Comparison of ENCODE assay signal across 8 cellular contexts in genomic region chr2:161166538-161167409, GRCh38. TPM values are rescaled to one million over a fixed set of nuclear protein-coding genes. Genes with fewer than 3 reads are reported as not detected.
A peak's percentile ranks its signal among the peaks of the same experiment; 100 is the strongest.
DNase-seq lines count a peak whose midpoint lies in the region; ATAC-seq, FAIRE-seq and TF ChIP-seq lines count a peak whose summit lies in the region.

No MANE protein-coding gene starts in this region.

- no TSS peak for BruUV-seq in HCT116 (replicated peaks; lab: Mats Ljungman, UMichigan)
- BruUV-seq in GM12878 (replicated peaks; lab: Mats Ljungman, UMichigan) = no TSS peak

- peaks cover 98% of the 10 kb centered on the region for H3K79me2 ChIP-seq in HCT116 (ENCODE audit: insufficient read depth, low read length)
- peaks cover 85% of the 10 kb centered on the region for H3K79me2 ChIP-seq in GM12878 (ENCODE audit: control insufficient read depth, insufficient read depth, low read length)

- peak; percentile 91 to 96 for TF ChIP-seq EP300 in GM12878 (IDR thresholded peaks at IDR 0.05; ENCODE audit: borderline replicate concordance in 1 of 2, control insufficient read depth in 1 of 2, low read depth in 2 of 2, low read length in 2 of 2)

- H3K27me3 ChIP-seq in HCT116 (ENCODE audit: insufficient read depth, low read length) = no peaks in the 10 kb centered on the region
- H3K27me3 ChIP-seq in GM12878 (replicated peaks in 1 of 2; ENCODE audit: control insufficient read depth in 2 of 2, insufficient read depth in 2 of 2, low read length in 1 of 2) = no peaks in the 10 kb centered on the region
- no peaks in the 10 kb centered on the region for H3K27me3 ChIP-seq in esophagus squamous epithelium
- H3K27me3 ChIP-seq in thyroid gland = no peaks in the 10 kb centered on the region

- intact Hi-C loops in HCT116 (cut with micrococcal nuclease) (no loop called here), GM12878 (cut with micrococcal nuclease; ENCODE audit: unreplicated experiment) (loop anchor here (1.0 to 10.0 kb wide), 8 partner anchors 64 to 1272 kb away; partner anchors contain the start of genes IFIH1 and PSMD14), esophagus squamous epithelium (cut with DNase I) (no loop called here), thyroid gland (cut with DNase I) (no loop called here)

- ATAC-seq in HCT116 (peak; percentile 89), GM12878 (peak; percentile 77)

- peak overlapping the region in 1 of 2 experiments; percentile 18; a peak in 1 of 4 replicates for H3K4me3 ChIP-seq in HCT116 (replicated peaks in 1 of 2; ENCODE audit: low read depth in 1 of 2, low read length in 2 of 2)
- peak overlapping the region; percentile 35; the same call in 1 of the 2 replicates for H3K4me3 ChIP-seq in GM12878
- no peak overlapping the region for H3K4me3 ChIP-seq in esophagus squamous epithelium
- H3K4me3 ChIP-seq in thyroid gland (replicated peaks in 1 of 3) = no peak overlapping the region

- H3K36me3 ChIP-seq in HCT116 (ENCODE audit: control insufficient read depth in 1 of 2, insufficient read depth in 2 of 2, low read length in 2 of 2) (peaks cover 12 to 15% of the 10 kb centered on the region in 2 experiments; a peak in 3 of 4 replicates), GM12878 (ENCODE audit: control insufficient read depth in 2 of 2, insufficient read depth in 2 of 2, low read length in 1 of 2) (peaks cover 0 to 12% of the 10 kb centered on the region in 2 experiments; a peak in 2 of 4 replicates), esophagus squamous epithelium (peaks cover 0 to 42% (median 0%) of the 10 kb centered on the region in 3 donors), thyroid gland (peaks cover 5 to 7% of the 10 kb centered on the region in 2 donors)

- TF ChIP-seq RAD21 in HCT116 (IDR thresholded peaks at IDR 0.05; ENCODE audit: low read depth) (no peak), GM12878 (IDR thresholded peaks at IDR 0.05; ENCODE audit: insufficient read depth, low read depth, low read length) (no peak)

- CTCF ChIA-PET in HCT116 (lab: Charles Lee) = interaction anchor here (1.1 kb wide), 1 partner anchor 107 kb away, joined by 3 read pairs; no protein-coding TSS in a partner anchor
- CTCF ChIA-PET in GM12878 (lab: Yijun Ruan, JAX) = interaction anchor here (0.9 to 1.6 kb wide), 4 partner anchors 9 to 103 kb away, joined by 3 to 6 read pairs (median 4); no protein-coding TSS in a partner anchor

- H3K27ac ChIP-seq in HCT116 (ENCODE audit: low read depth, low read length) = peak overlapping the region; percentile 61
- peak overlapping the region; percentile 89 for H3K27ac ChIP-seq in GM12878 (ENCODE audit: control insufficient read depth, insufficient read depth)
- H3K27ac ChIP-seq in esophagus squamous epithelium = peak overlapping the region in 1 of 4 donors; percentile 16
- H3K27ac ChIP-seq in thyroid gland = no peak overlapping the region

- H3K4me2 ChIP-seq in HCT116 (ENCODE audit: low read length) (peak overlapping the region; percentile 66), GM12878 (ENCODE audit: control insufficient read depth, insufficient read depth) (peak overlapping the region; percentile 86)

- peak; percentile 65 for DNase-seq in GM10266 (ENCODE audit: extremely low spot score)
- peak; percentile 60 for DNase-seq in HCT116 (ENCODE audit: low read depth, low spot score)
- peak; percentile 62 for DNase-seq in NK-92 treated with Interleukin-12 subunit alpha and Interleukin-12 subunit beta, amount 100 ng/mL, for 24 hours (lab: John Stamatoyannopoulos, UW)
- peak; percentile 95 for DNase-seq in GM12878 (ENCODE audit: low read depth, low spot score)
- peak; percentile 41 to 58 for DNase-seq in stimulated activated CD8-positive, alpha-beta memory T cell treated with anti-CD3 and anti-CD28 coated beads, Interleukin-7, amount 100 ng/mL, for 48 hours (ENCODE audit: extremely low read depth in 1 of 2, low read depth in 1 of 2)
- DNase-seq in SIG-M5 treated with dmso at 0.1 percent for 504 hours (lab: John Stamatoyannopoulos, UW; ENCODE audit: unreplicated experiment) = no peak
- DNase-seq in esophagus squamous epithelium (lab: John Stamatoyannopoulos, UW) = no peak
- no peak for DNase-seq in thyroid gland

- in situ Hi-C loops in GM12878 (cut with MboI) = no loop called here

- no peak for TF ChIP-seq CTCF in GM10266 (IDR thresholded peaks at IDR 0.05; ENCODE audit: control insufficient read depth, insufficient read depth, low read depth, missing control alignments)
- no peak for TF ChIP-seq CTCF in HCT116 (IDR thresholded peaks at IDR 0.05 in 2 of 3, conservative IDR thresholded peaks at IDR 0.05 in 1 of 3; ENCODE audit: borderline replicate concordance in 1 of 3, insufficient read depth in 1 of 3, low read depth in 2 of 3, low read length in 2 of 3)
- TF ChIP-seq CTCF in GM12878 (IDR thresholded peaks at IDR 0.05 in 2 of 3, conservative IDR thresholded peaks at IDR 0.05 in 1 of 3; ENCODE audit: control insufficient read depth in 2 of 3, extremely low read depth in 1 of 3, insufficient read depth in 1 of 3, low read depth in 3 of 3, low read length in 3 of 3) = no peak
- TF ChIP-seq CTCF in esophagus squamous epithelium (IDR thresholded peaks at IDR 0.05) = no peak
- TF ChIP-seq CTCF in thyroid gland (IDR thresholded peaks at IDR 0.05) = no peak

- no peaks in the 10 kb centered on the region for H3K9me2 ChIP-seq in HCT116 (ENCODE audit: insufficient read depth)

- H3K9ac ChIP-seq in HCT116 (ENCODE audit: low read length) = peak overlapping the region; percentile 22; the same call in 1 of the 2 replicates
- peak overlapping the region; percentile 30; the same call in 1 of the 2 replicates for H3K9ac ChIP-seq in GM12878 (ENCODE audit: control insufficient read depth, insufficient read depth, low read length)

- H2AFZ ChIP-seq in HCT116 (ENCODE audit: low read depth, low read length, poor library complexity, severe bottlenecking) = no peak overlapping the region
- H2AFZ ChIP-seq in GM12878 (ENCODE audit: control insufficient read depth, low read depth, low read length) = no peak overlapping the region

- TF ChIP-seq POLR2A in HCT116 (IDR thresholded peaks at IDR 0.05; ENCODE audit: borderline replicate concordance, extremely low read depth, insufficient read depth, insufficient read length) (no peak), GM12878 (IDR thresholded peaks at IDR 0.05; ENCODE audit: low read depth, low read length) (no peak), esophagus squamous epithelium (IDR thresholded peaks at IDR 0.05) (no peak), thyroid gland (IDR thresholded peaks at IDR 0.05) (no peak)

- no peaks in the 10 kb centered on the region for H4K20me1 ChIP-seq in HCT116 (ENCODE audit: insufficient read depth)
- H4K20me1 ChIP-seq in GM12878 (ENCODE audit: control insufficient read depth, insufficient read depth) = no peaks in the 10 kb centered on the region

- WGBS in GM12878 (ENCODE audit: insufficient coverage, insufficient replicate concordance, low lambda C conversion rate, missing lambda C conversion rate) = 0% methylated on average over 6 of the region's 6 CpGs
- 73 to 77% methylated on average over 6 of the region's 6 CpGs for WGBS in esophagus squamous epithelium, 2 donors
- 90 to 97% methylated on average over 6 of the region's 6 CpGs for WGBS in thyroid gland, 2 donors

- FAIRE-seq in GM12878 (lab: Jason Lieb, UNC) = peak; percentile 81

- H3K4me1 ChIP-seq in HCT116 (ENCODE audit: control insufficient read depth in 1 of 2, insufficient read depth in 2 of 2, low read length in 2 of 2) (peaks cover 71 to 73% of the 10 kb centered on the region in 2 experiments), GM12878 (ENCODE audit: control insufficient read depth, insufficient read depth, low read length) (peaks cover 56% of the 10 kb centered on the region), esophagus squamous epithelium (peaks cover 7 to 87% (median 18%) of the 10 kb centered on the region in 3 donors), thyroid gland (peaks cover 24 to 27% of the 10 kb centered on the region in 2 donors)

- POLR2A ChIA-PET in HCT116 (lab: Charles Lee) (no interaction called here), GM12878 (lab: Charles Lee) (interaction anchor here (0.7 to 1.5 kb wide), 5 partner anchors 25 to 63 kb away, joined by 3 to 7 read pairs (median 3); no protein-coding TSS in a partner anchor)

- SMC1A ChIA-PET in GM12878 (lab: Charles Lee; ENCODE audit: uncharacterized antibody, unreplicated experiment) = interaction anchor here (0.7 to 4.4 kb wide), 25 partner anchors 9 to 103 kb away, joined by 3 to 27 read pairs (median 4); no protein-coding TSS in a partner anchor

- H3K9me3 ChIP-seq in HCT116 (ENCODE audit: control insufficient read depth in 1 of 2, insufficient read depth in 1 of 2, low read depth in 1 of 2, low read length in 2 of 2) (no peaks in the 10 kb centered on the region), GM12878 (replicated peaks; ENCODE audit: control insufficient read depth, insufficient read depth, low read length) (peaks cover 5% of the 10 kb centered on the region; the same call in 2 of the 3 replicates), esophagus squamous epithelium (no peaks in the 10 kb centered on the region), thyroid gland (no peaks in the 10 kb centered on the region)

- RAD21 ChIA-PET in HCT116 (lab: Charles Lee; ENCODE audit: low non-redundant PET in 1 of 2, low total read pairs in 2 of 2, uncharacterized antibody in 2 of 2, unreplicated experiment in 2 of 2) = no interaction called here
- RAD21 ChIA-PET in GM12878 (lab: Charles Lee; ENCODE audit: unreplicated experiment) = interaction anchor here (0.6 to 2.3 kb wide), 14 partner anchors 9 to 103 kb away, joined by 3 to 13 read pairs (median 4); no protein-coding TSS in a partner anchor

RNA-seq across cellular contexts. Expression of gene TANK, which starts 6.5 kb away (rescaled TPM):
- 52.5 TPM for total RNA-seq in HCT116 (2021; ENCODE audit: unreplicated experiment)
- 20.7 and 34.5 TPM in 2 replicates for polyA plus RNA-seq in HCT116 (2012)
- 423 and 495 TPM in 2 replicates for total RNA-seq in GM12878 (2013; cell fraction: nucleolus; rRNA removed)
- total RNA-seq in GM12878 (2014; rRNA removed) = 73.1 and 79.9 TPM in 2 replicates
- total RNA-seq in GM12878 (2014; rRNA removed; fragmentation: Illumina TruSeq; extraction: Trizol) = 107 and 110 TPM in 2 replicates
- 56.6 and 64.2 TPM in 2 replicates for total RNA-seq in GM12878 (2021)
- 28.9 TPM for polyA plus RNA-seq in GM12878 (2011; ENCODE audit: low read depth)
- 121 and 166 TPM in 2 replicates for polyA plus RNA-seq in GM12878 (2011; rRNA removed)
- polyA plus RNA-seq in GM12878 (2011; cell fraction: cytosol; rRNA removed) = 44.8 and 49.0 TPM in 2 replicates
- polyA plus RNA-seq in GM12878 (2011; cell fraction: nucleus; rRNA removed) = 61.7 and 70.9 TPM in 2 replicates
- polyA plus RNA-seq in GM12878 (2012) = 40.5 and 47.5 TPM in 2 replicates
- 76.6 and 104 TPM in 2 replicates for polyA plus RNA-seq in GM12878 (2014; fragmentation: Illumina TruSeq; extraction: Trizol)
- 100 to 1,000 TPM; 102 to 127 TPM for polyA plus RNA-seq in GM12878 (2014; fragmentation: Nextera tagmentation; extraction: Ambion mirVana)
- polyA plus RNA-seq in GM12878 (2014; rRNA removed) = 40.1 and 48.6 TPM in 2 replicates
- polyA plus RNA-seq in GM12878 (2016; fragmentation: Nextera tagmentation; extraction: Ambion mirVana) = 100 to 1,000 TPM; 104 TPM
- polyA minus RNA-seq in GM12878 (2011; rRNA and poly(A)+ RNA removed) = 61.1 and 79.8 TPM in 2 replicates
- 20.8 and 33.6 TPM in 2 replicates for polyA minus RNA-seq in GM12878 (2011; cell fraction: cytosol; rRNA and poly(A)+ RNA removed)
- polyA minus RNA-seq in GM12878 (2011; cell fraction: nucleus; rRNA and poly(A)+ RNA removed) = 136 and 215 TPM in 2 replicates
- 10 to 100 TPM; 34.8 to 83.7 (median 60.7) TPM for total RNA-seq in esophagus squamous epithelium
- 100 to 1,000 TPM in 2 of 4 donors, 10 to 100 TPM in 2; 76.9 to 115 (median 98.1) TPM for total RNA-seq in thyroid gland

Comparison
In these comparisons a context has a peak if more than half of its experiments do, and no peak if none do; other contexts are left out.
1. DNase-seq: peak in GM10266 (single experiment), HCT116 (single experiment), NK-92 treated with Interleukin-12 subunit alpha and Interleukin-12 subunit beta, amount 100 ng/mL, for 24 hours (single experiment), GM12878 (single experiment) and stimulated activated CD8-positive, alpha-beta memory T cell treated with anti-CD3 and anti-CD28 coated beads, Interleukin-7, amount 100 ng/mL, for 48 hours (2 of 2); none in SIG-M5 treated with dmso at 0.1 percent for 504 hours (single experiment), esophagus squamous epithelium (single experiment) and thyroid gland (0 of 2).
2. H3K27ac ChIP-seq: peak in HCT116 (single experiment) and GM12878 (single experiment); none in thyroid gland (0 of 3).